In the genomic region with DNA sequence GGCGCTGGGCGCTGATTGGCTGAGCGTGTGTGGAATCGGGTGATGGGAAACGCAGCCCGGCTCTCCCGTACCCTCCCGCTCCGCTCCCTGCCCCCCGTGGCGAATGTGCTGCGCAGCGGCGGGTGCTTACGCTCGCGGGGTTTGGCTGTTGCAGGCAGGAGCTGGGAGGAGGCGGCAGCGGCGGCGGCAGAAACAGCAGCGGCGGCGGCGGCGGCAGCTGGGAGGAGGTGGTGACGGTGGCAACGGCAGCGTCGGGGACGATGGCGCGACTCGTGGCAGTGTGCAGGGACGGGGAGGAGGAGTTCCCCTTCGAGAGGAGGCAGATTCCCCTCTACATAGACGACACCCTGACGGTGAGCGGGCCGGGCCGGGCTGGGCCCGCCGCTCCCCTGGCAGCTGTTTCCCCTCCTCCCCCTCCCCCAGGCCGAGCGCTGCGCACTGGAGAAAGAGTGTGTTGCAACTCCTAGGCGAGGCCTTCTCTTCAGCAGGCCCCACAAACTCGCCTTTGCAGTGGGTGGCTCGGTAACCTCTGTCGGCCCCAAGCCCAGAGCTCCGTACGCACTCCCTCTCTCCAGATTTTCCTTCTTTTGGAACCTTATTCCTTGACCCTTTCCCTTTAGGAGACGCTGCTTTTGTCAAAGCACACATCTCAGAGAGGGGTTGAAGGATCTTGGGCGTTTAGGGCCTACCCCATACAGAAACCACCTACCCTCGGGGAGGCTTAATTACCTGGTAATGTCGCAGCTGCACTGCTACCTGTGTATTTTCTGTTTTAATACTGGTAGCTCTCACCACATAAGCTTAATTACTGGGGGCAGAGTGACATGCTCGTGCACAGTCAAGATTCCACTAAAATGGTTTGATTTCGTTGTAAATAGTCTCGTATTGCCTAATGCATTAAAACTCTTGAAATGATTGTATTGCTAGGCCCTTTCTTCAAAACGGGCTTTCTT, we compare ENCODE assay signal across 8 cellular contexts. TPM values are rescaled to one million over a fixed set of nuclear protein-coding genes. Genes with fewer than 3 reads are reported as not detected.
DNase-seq lines count a peak whose midpoint lies in the region; ATAC-seq and TF ChIP-seq lines count a peak whose summit lies in the region.

No MANE protein-coding gene starts in this region.

- no peaks in the 10 kb centered on the region for H3K9me3 Mint-ChIP-seq in GM23338
- H3K9me3 Mint-ChIP-seq in nephron, result no peaks in the 10 kb centered on the region

- H3K36me3 Mint-ChIP-seq in GM23338 (ENCODE audit: low read depth) (peaks cover 6% of the 10 kb centered on the region), nephron (ENCODE audit: low read depth) (peaks cover 11% of the 10 kb centered on the region)

- H3K4me3 Mint-ChIP-seq in GM23338, result peak overlapping the region; percentile 95
- peak overlapping the region; percentile 88 to 95 (median 90) for H3K4me3 Mint-ChIP-seq in nephron

- H3K4me3 ChIP-seq in GM23338, result peak overlapping the region; percentile 84

- DNase-seq in Daoy (ENCODE audit: low read depth) (peak; percentile 97), GM23338 (ENCODE audit: low spot score) (peak; percentile 99), LHCN-M2 (ENCODE audit: low read depth) (peak; percentile 97), RPMI7951 (ENCODE audit: low read depth) (peak; percentile 95), fibroblast of peridontal ligament (ENCODE audit: extremely low read depth) (peak; percentile 97)
- peak; percentile 95 for DNase-seq in activated T-helper 9 cell treated with anti-CD3 and anti-CD28 coated beads, Interleukin-2, amount 50 U/mL, for 16 hours (ENCODE audit: low read depth)
- peak; percentile 96 for DNase-seq in stimulated activated naive CD4-positive, alpha-beta T cell treated with Interleukin-2 at 50 U/mL for 16 hours (lab: John Stamatoyannopoulos, UW)

- peak; percentile 81 for ATAC-seq in GM23338

- H3K4me2 ChIP-seq in GM23338, result peak overlapping the region; percentile 91

- no peaks in the 10 kb centered on the region for H3K36me3 ChIP-seq in GM23338 (ENCODE audit: insufficient read depth)

- H2AFZ ChIP-seq in GM23338, result no peak overlapping the region

- H3K27ac ChIP-seq in GM23338 (ENCODE audit: low read depth), result peak overlapping the region; percentile 96

- H4K20me1 ChIP-seq in GM23338 (replicated peaks; ENCODE audit: insufficient read depth), result peaks cover 17% of the 10 kb centered on the region

- H3K79me2 ChIP-seq in GM23338 (replicated peaks; ENCODE audit: insufficient read depth), result peaks cover 62% of the 10 kb centered on the region

- peak overlapping the region; percentile 98 for H3K27ac Mint-ChIP-seq in GM23338
- H3K27ac Mint-ChIP-seq in nephron, result peak overlapping the region; percentile 94 to 100 (median 100)

- H3K27me3 Mint-ChIP-seq in GM23338 (ENCODE audit: insufficient read depth, low read depth, poor library complexity) (peaks cover 9% of the 10 kb centered on the region), nephron (ENCODE audit: low read depth) (no peaks in the 10 kb centered on the region)

- peaks cover 24% of the 10 kb centered on the region for H3K4me1 ChIP-seq in GM23338 (ENCODE audit: insufficient read depth)

- TF ChIP-seq CTCF in GM23338 (conservative IDR thresholded peaks at IDR 0.05; ENCODE audit: low read depth in 2 of 2) (no peak), nephron (IDR thresholded peaks at IDR 0.05; ENCODE audit: unreplicated experiment in 3 of 3) (no peak)

- H3K27me3 ChIP-seq in GM23338 (ENCODE audit: insufficient read depth), result no peaks in the 10 kb centered on the region

- H3K4me1 Mint-ChIP-seq in GM23338 (peaks cover 16% of the 10 kb centered on the region; the same call in 2 of the 3 replicates), nephron (peaks cover 28% of the 10 kb centered on the region)

- no peaks in the 10 kb centered on the region for H3K9me2 ChIP-seq in GM23338 (ENCODE audit: insufficient read depth)

- peaks cover 9% of the 10 kb centered on the region for H3F3A ChIP-seq in GM23338 (replicated peaks; ENCODE audit: low read depth)

TF ChIP-seq in GM23338, 12 proteins besides CTCF, POLR2A, EP300 and RAD21:
- TF ChIP-seq EZH2phosphoT487 (IDR thresholded peaks at IDR 0.05; ENCODE audit: unreplicated experiment) (no peak), POLR2AphosphoS5 (IDR thresholded peaks at IDR 0.05; ENCODE audit: low read depth) (peak; percentile 74), CREB1 (CRISPR knock-in tag; IDR thresholded peaks at IDR 0.05; ENCODE audit: low read depth) (peak; percentile 51)

RNA-seq across cellular contexts. Expression of gene GGNBP2, which starts 1.0 kb away (rescaled TPM):
- total RNA-seq in Daoy (2014; rRNA removed; shearing (Covaris generic)), result 34.7 and 36.6 TPM in 2 replicates
- total RNA-seq in GM23338 (2014; rRNA removed; shearing (Covaris generic)), result 37.9 and 41.2 TPM in 2 replicates
- 32.0 and 40.7 TPM in 2 replicates for polyA plus RNA-seq in GM23338 (2016; fragmentation: Nextera tagmentation; extraction: Ambion mirVana)
- total RNA-seq in LHCN-M2 (2014; rRNA removed), result 44.2 and 60.1 TPM in 2 replicates
- polyA plus RNA-seq in LHCN-M2 (2012), result 29.5 TPM
- 29.0 and 38.9 TPM in 2 replicates for total RNA-seq in RPMI7951 (2014; rRNA removed; shearing (Covaris generic))

RNA-seq across cellular contexts. Expression of gene PIGW, which starts 11.0 kb away (rescaled TPM):
- total RNA-seq in Daoy (2014; rRNA removed; shearing (Covaris generic)), result 6.3 and 6.6 TPM in 2 replicates
- total RNA-seq in GM23338 (2014; rRNA removed; shearing (Covaris generic)), result 15.8 and 17.2 TPM in 2 replicates
- polyA plus RNA-seq in GM23338 (2016; fragmentation: Nextera tagmentation; extraction: Ambion mirVana), result 5.5 and 8.0 TPM in 2 replicates
- 11.1 and 12.5 TPM in 2 replicates for total RNA-seq in LHCN-M2 (2014; rRNA removed)
- 6.0 TPM for polyA plus RNA-seq in LHCN-M2 (2012)
- total RNA-seq in RPMI7951 (2014; rRNA removed; shearing (Covaris generic)), result 8.4 and 8.5 TPM in 2 replicates

RNA-seq across cellular contexts. Expression of gene MYO19, which starts 11.1 kb away (rescaled TPM):
- total RNA-seq in Daoy (2014; rRNA removed; shearing (Covaris generic)), result 50.5 and 52.6 TPM in 2 replicates
- 129 and 150 TPM in 2 replicates for total RNA-seq in GM23338 (2014; rRNA removed; shearing (Covaris generic))
- 34.9 and 37.9 TPM in 2 replicates for polyA plus RNA-seq in GM23338 (2016; fragmentation: Nextera tagmentation; extraction: Ambion mirVana)
- total RNA-seq in LHCN-M2 (2014; rRNA removed), result 63.0 and 66.8 TPM in 2 replicates
- 23.2 TPM for polyA plus RNA-seq in LHCN-M2 (2012)
- total RNA-seq in RPMI7951 (2014; rRNA removed; shearing (Covaris generic)), result 28.8 and 39.7 TPM in 2 replicates

RNA-seq across cellular contexts. Expression of gene DHRS11, which starts 45.9 kb away (rescaled TPM):
- 1.7 and 5.5 TPM in 2 replicates for total RNA-seq in Daoy (2014; rRNA removed; shearing (Covaris generic))
- 36.7 and 39.6 TPM in 2 replicates for total RNA-seq in GM23338 (2014; rRNA removed; shearing (Covaris generic))
- 20.4 and 23.4 TPM in 2 replicates for polyA plus RNA-seq in GM23338 (2016; fragmentation: Nextera tagmentation; extraction: Ambion mirVana)
- 8.7 and 9.3 TPM in 2 replicates for total RNA-seq in LHCN-M2 (2014; rRNA removed)
- polyA plus RNA-seq in LHCN-M2 (2012), result 8.4 TPM
- total RNA-seq in RPMI7951 (2014; rRNA removed; shearing (Covaris generic)), result 11.2 and 12.4 TPM in 2 replicates

RNA-seq across cellular contexts. Expression of gene MRM1, which starts 55.6 kb away (rescaled TPM):
- total RNA-seq in Daoy (2014; rRNA removed; shearing (Covaris generic)), result 10.4 and 14.5 TPM in 2 replicates
- 20.4 and 22.9 TPM in 2 replicates for total RNA-seq in GM23338 (2014; rRNA removed; shearing (Covaris generic))
- 7.6 and 8.4 TPM in 2 replicates for polyA plus RNA-seq in GM23338 (2016; fragmentation: Nextera tagmentation; extraction: Ambion mirVana)
- 10.8 and 11.2 TPM in 2 replicates for total RNA-seq in LHCN-M2 (2014; rRNA removed)
- 4.0 TPM for polyA plus RNA-seq in LHCN-M2 (2012)
- 4.3 and 5.0 TPM in 2 replicates for total RNA-seq in RPMI7951 (2014; rRNA removed; shearing (Covaris generic))

Comparison
In these comparisons a context has a peak if more than half of its experiments do, and no peak if none do; other contexts are left out.
1. Peak in every context shown above with its lines: DNase-seq, ATAC-seq, H3K4me3 ChIP-seq and H3K27ac ChIP-seq.